ENCODE assay signal across 21 cellular contexts in the genomic region with DNA sequence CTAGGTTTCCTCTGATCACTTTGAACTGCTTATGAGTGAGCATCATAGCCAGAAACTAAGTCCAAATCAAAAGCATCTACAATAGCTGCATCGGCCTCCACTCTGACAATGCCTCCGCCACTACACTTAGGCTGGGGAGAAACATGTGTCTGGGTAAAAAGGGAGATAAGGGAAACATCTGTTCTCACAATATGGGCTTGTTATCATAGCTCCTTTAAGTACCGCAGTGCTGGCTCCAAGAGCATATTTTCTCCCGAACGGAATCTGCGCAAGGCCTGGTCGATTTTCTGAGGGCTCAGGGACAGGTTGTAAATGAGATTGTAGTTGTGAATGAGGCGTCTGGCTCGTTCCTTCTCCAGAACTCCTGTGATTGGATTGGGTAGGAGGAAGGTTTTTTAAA.
"Had no signal": no experiment of that assay in that cellular context is flagged by ENCODE, and none has a peak within 500 bp of the region (broad histone marks: within the 10 kb centered on the region; RNA-seq: fewer than 3 reads in every experiment).

No MANE protein-coding gene starts in this region.

- H3K4me1 ChIP-seq: body of pancreas, testis had no signal

- H3K27ac ChIP-seq: body of pancreas, coronary artery, left lung, testis had no signal

- H3K9me3 Mint-ChIP-seq: activated CD4-positive, alpha-beta memory T cell treated with anti-CD3 and anti-CD28 coated beads for 36 hours; activated naive CD8-positive, alpha-beta T cell treated with anti-CD3 and anti-CD28 coated beads for 36 hours; activated T-helper 17 cell treated with anti-CD3 and anti-CD28 coated beads, Interleukin-2, amount 50 U/mL, for 72 hours; central memory CD8-positive, alpha-beta T cell; mesothelial cell of epicardium; natural killer cell treated with Interleukin-12 subunit alpha and Interleukin-12 subunit beta and Interleukin-15 and Interleukin-18, amount 100 ng/mL, for 72 hours had no signal

- ATAC-seq: activated CD4-positive, alpha-beta T cell treated with anti-CD3 and anti-CD28 coated beads for 36 hours; activated T-helper 17 cell treated with anti-CD3 and anti-CD28 coated beads, Interleukin-2, amount 50 U/mL, for 72 hours; body of pancreas; left lung; natural killer cell treated with Interleukin-12 subunit alpha and Interleukin-12 subunit beta and Interleukin-15 and Interleukin-18, amount 100 ng/mL, for 72 hours; sciatic nerve had no signal

- H3K4me3 Mint-ChIP-seq: activated CD4-positive, alpha-beta memory T cell treated with anti-CD3 and anti-CD28 coated beads for 36 hours; activated CD4-positive, alpha-beta T cell treated with anti-CD3 and anti-CD28 coated beads for 36 hours; activated naive CD8-positive, alpha-beta T cell treated with anti-CD3 and anti-CD28 coated beads for 36 hours; activated T-helper 17 cell treated with anti-CD3 and anti-CD28 coated beads, Interleukin-2, amount 50 U/mL, for 72 hours; central memory CD8-positive, alpha-beta T cell; mesothelial cell of epicardium; natural killer cell treated with Interleukin-12 subunit alpha and Interleukin-12 subunit beta and Interleukin-15 and Interleukin-18, amount 100 ng/mL, for 72 hours had no signal

- H3K4me1 Mint-ChIP-seq: activated CD4-positive, alpha-beta T cell treated with anti-CD3 and anti-CD28 coated beads for 36 hours; activated naive CD8-positive, alpha-beta T cell treated with anti-CD3 and anti-CD28 coated beads for 36 hours; activated T-helper 17 cell treated with anti-CD3 and anti-CD28 coated beads, Interleukin-2, amount 50 U/mL, for 72 hours; central memory CD8-positive, alpha-beta T cell had no signal

- H3K36me3 ChIP-seq: left lung had no signal

- DNase-seq: activated CD4-positive, alpha-beta memory T cell treated with anti-CD3 and anti-CD28 coated beads for 36 hours; activated CD4-positive, alpha-beta T cell treated with anti-CD3 and anti-CD28 coated beads for 36 hours; activated naive CD4-positive, alpha-beta T cell; activated naive CD8-positive, alpha-beta T cell treated with anti-CD3 and anti-CD28 coated beads for 36 hours; activated T-cell treated with anti-CD3 and anti-CD28 coated beads, Interleukin-2, amount 50 U/mL, for 1 hour; amygdala; body of pancreas; foreskin melanocyte; hypothalamus; kidney; left lung; nucleus accumbens; stimulated activated CD4-positive, alpha-beta T cell treated with anti-CD3 and anti-CD28 coated beads, Interleukin-4, amount 100 ng/mL, for 1 hour; testis had no signal

- H3K9me3 ChIP-seq: body of pancreas, left lung, testis had no signal

- H3K4me3 ChIP-seq: body of pancreas, coronary artery, left lung, smooth muscle cell, testis had no signal

- H3K27me3 ChIP-seq: body of pancreas, testis had no signal

- H3K27me3 Mint-ChIP-seq: activated CD4-positive, alpha-beta memory T cell treated with anti-CD3 and anti-CD28 coated beads for 36 hours had no signal

- H3K36me3 Mint-ChIP-seq: activated CD4-positive, alpha-beta memory T cell treated with anti-CD3 and anti-CD28 coated beads for 36 hours; activated naive CD8-positive, alpha-beta T cell treated with anti-CD3 and anti-CD28 coated beads for 36 hours; mesothelial cell of epicardium; natural killer cell treated with Interleukin-12 subunit alpha and Interleukin-12 subunit beta and Interleukin-15 and Interleukin-18, amount 100 ng/mL, for 72 hours had no signal

- H3K27ac Mint-ChIP-seq: activated CD4-positive, alpha-beta memory T cell treated with anti-CD3 and anti-CD28 coated beads for 36 hours; activated CD4-positive, alpha-beta T cell treated with anti-CD3 and anti-CD28 coated beads for 36 hours; activated naive CD8-positive, alpha-beta T cell treated with anti-CD3 and anti-CD28 coated beads for 36 hours; activated T-helper 17 cell treated with anti-CD3 and anti-CD28 coated beads, Interleukin-2, amount 50 U/mL, for 72 hours; mesothelial cell of epicardium; natural killer cell treated with Interleukin-12 subunit alpha and Interleukin-12 subunit beta and Interleukin-15 and Interleukin-18, amount 100 ng/mL, for 72 hours had no signal
